9 cellular contexts compared by ENCODE assay signal in genomic region chr1:237799762-237800474, GRCh38.
DNase-seq lines count a peak whose midpoint lies in the region; ATAC-seq and TF ChIP-seq lines count a peak whose summit lies in the region.
"Had no signal": no experiment of that assay in that cellular context is flagged by ENCODE, and none has a peak within 500 bp of the region (broad histone marks: within the 10 kb centered on the region; RNA-seq: fewer than 3 reads in every experiment).

No MANE protein-coding gene starts in this region.

- POLR2A ChIA-PET in Caco-2 (lab: Charles Lee): no interaction called here
- POLR2A ChIA-PET in activated CD4-positive, alpha-beta T cell treated with anti-CD3 and anti-CD28 coated beads, Interleukin-2, amount 10 ng/mL, durations not matched to agents 7 days and 5 days (lab: Charles Lee): no interaction called here

- H3K9me3 ChIP-seq in Caco-2: no peaks in the 10 kb centered on the region
- H3K9me3 ChIP-seq: neutrophil had no signal

- ATAC-seq in GM18858 (IDR thresholded peaks at IDR 0.05; ENCODE audit: unreplicated experiment): peak; percentile 84
- ATAC-seq in HG02973 (IDR thresholded peaks at IDR 0.05; ENCODE audit: unreplicated experiment): peak; percentile 97
- peak; percentile 63 for ATAC-seq in left ventricle myocardium superior

- H3K36me3 ChIP-seq in Caco-2 (ENCODE audit: control insufficient read depth, insufficient read depth, low read length): no peaks in the 10 kb centered on the region
- H3K36me3 ChIP-seq: neutrophil had no signal

- no peaks in the 10 kb centered on the region for H3K27me3 Mint-ChIP-seq in Caco-2 (ENCODE audit: insufficient read depth, unreplicated experiment)
- no peaks in the 10 kb centered on the region for H3K27me3 Mint-ChIP-seq in activated CD4-positive, alpha-beta T cell treated with anti-CD3 and anti-CD28 coated beads, Interleukin-2, amount 10 ng/mL, durations not matched to agents 7 days and 5 days

- BruUV-seq in Caco-2 (replicated peaks; lab: Mats Ljungman, UMichigan): no TSS peak

- TF ChIP-seq CTCF in Caco-2 (IDR thresholded peaks at IDR 0.05; ENCODE audit: insufficient read depth in 1 of 2, low read depth in 1 of 2, low read length in 1 of 2, severe bottlenecking in 1 of 2, unreplicated experiment in 1 of 2): peak; percentile 66 to 72
- TF ChIP-seq CTCF in foreskin fibroblast (IDR thresholded peaks at IDR 0.05; ENCODE audit: low read depth, low read length): no peak

- peaks cover 7% of the 10 kb centered on the region; the same call in 1 of the 2 replicates for H3K4me1 ChIP-seq in Caco-2

- peaks cover 9% of the 10 kb centered on the region for H3K9me3 Mint-ChIP-seq in Caco-2 (ENCODE audit: unreplicated experiment)
- no peaks in the 10 kb centered on the region for H3K9me3 Mint-ChIP-seq in activated CD4-positive, alpha-beta T cell treated with anti-CD3 and anti-CD28 coated beads, Interleukin-2, amount 10 ng/mL, durations not matched to agents 7 days and 5 days

- H3K4me3 ChIP-seq in Caco-2 (ENCODE audit: low read depth, low read length) (no peak overlapping the region), foreskin fibroblast (ENCODE audit: low read depth in 1 of 2, low read length in 2 of 2) (no peak overlapping the region)

- peaks cover 5% of the 10 kb centered on the region for H3K36me3 Mint-ChIP-seq in Caco-2 (ENCODE audit: insufficient read depth, unreplicated experiment)
- H3K36me3 Mint-ChIP-seq in activated CD4-positive, alpha-beta T cell treated with anti-CD3 and anti-CD28 coated beads, Interleukin-2, amount 10 ng/mL, durations not matched to agents 7 days and 5 days (ENCODE audit: low read depth): no peaks in the 10 kb centered on the region

- no peak overlapping the region for H3K4me3 Mint-ChIP-seq in Caco-2 (ENCODE audit: unreplicated experiment)
- H3K4me3 Mint-ChIP-seq in activated CD4-positive, alpha-beta T cell treated with anti-CD3 and anti-CD28 coated beads, Interleukin-2, amount 10 ng/mL, durations not matched to agents 7 days and 5 days: no peak overlapping the region

- intact Hi-C loops in Caco-2 (cut with micrococcal nuclease; ENCODE audit: unreplicated experiment) (loop anchor here (1.0 kb wide), 2 partner anchors 122 to 238 kb away; no protein-coding TSS in a partner anchor), left ventricle myocardium superior (cut with micrococcal nuclease) (no loop called here)

- no peak overlapping the region for H3K27ac Mint-ChIP-seq in Caco-2 (ENCODE audit: unreplicated experiment)
- H3K27ac Mint-ChIP-seq in activated CD4-positive, alpha-beta T cell treated with anti-CD3 and anti-CD28 coated beads, Interleukin-2, amount 10 ng/mL, durations not matched to agents 7 days and 5 days: no peak overlapping the region

- H3K4me1 Mint-ChIP-seq in Caco-2 (ENCODE audit: low read depth, unreplicated experiment): peaks cover 6% of the 10 kb centered on the region
- H3K4me1 Mint-ChIP-seq in activated CD4-positive, alpha-beta T cell treated with anti-CD3 and anti-CD28 coated beads, Interleukin-2, amount 10 ng/mL, durations not matched to agents 7 days and 5 days: no peaks in the 10 kb centered on the region

- H3K27me3 ChIP-seq in Caco-2 (replicated peaks; ENCODE audit: control insufficient read depth, insufficient read depth, low read length): no peaks in the 10 kb centered on the region
- H3K27me3 ChIP-seq: neutrophil had no signal

- peak; percentile 92 to 93 for DNase-seq in Caco-2
- peak; percentile 14 for DNase-seq in NCI-H1694 treated with DMSO at 0.1 percent for 48 hours (lab: John Stamatoyannopoulos, UW)
- peak; percentile 32 for DNase-seq in activated CD4-positive, alpha-beta T cell treated with anti-CD3 and anti-CD28 coated beads, Interleukin-2, amount 10 ng/mL, durations not matched to agents 7 days and 5 days
- DNase-seq in left ventricle myocardium superior: peak; percentile 58
- peak; percentile 4 to 9 for DNase-seq in stimulated activated CD4-positive, alpha-beta T cell treated with anti-CD3 and anti-CD28 coated beads, Interleukin-4, amount 100 ng/mL, for 4 hours
- DNase-seq in foreskin fibroblast: no peak

- CTCF ChIA-PET in Caco-2 (lab: Charles Lee): interaction anchor here (0.6 to 1.1 kb wide), 12 partner anchors 9 to 238 kb away, joined by 3 to 15 read pairs (median 3); no protein-coding TSS in a partner anchor
- CTCF ChIA-PET in activated CD4-positive, alpha-beta T cell treated with anti-CD3 and anti-CD28 coated beads, Interleukin-2, amount 10 ng/mL, durations not matched to agents 7 days and 5 days (lab: Charles Lee): interaction anchor here (0.6 kb wide), 1 partner anchor 1345 kb away, joined by 3 read pairs; no protein-coding TSS in a partner anchor

Comparison
In these comparisons a context has a peak if more than half of its experiments do, and no peak if none do; other contexts are left out.
1. DNase-seq: peak in Caco-2 (2 of 2), NCI-H1694 treated with DMSO at 0.1 percent for 48 hours (single experiment), activated CD4-positive, alpha-beta T cell treated with anti-CD3 and anti-CD28 coated beads, Interleukin-2, amount 10 ng/mL, durations not matched to agents 7 days and 5 days (single experiment), left ventricle myocardium superior (single experiment) and stimulated activated CD4-positive, alpha-beta T cell treated with anti-CD3 and anti-CD28 coated beads, Interleukin-4, amount 100 ng/mL, for 4 hours (2 of 2); none in foreskin fibroblast (0 of 2).
2. Peak in every context shown above with its lines, with median percentiles within 50 percentile points of each other: ATAC-seq.